In the genomic region with DNA sequence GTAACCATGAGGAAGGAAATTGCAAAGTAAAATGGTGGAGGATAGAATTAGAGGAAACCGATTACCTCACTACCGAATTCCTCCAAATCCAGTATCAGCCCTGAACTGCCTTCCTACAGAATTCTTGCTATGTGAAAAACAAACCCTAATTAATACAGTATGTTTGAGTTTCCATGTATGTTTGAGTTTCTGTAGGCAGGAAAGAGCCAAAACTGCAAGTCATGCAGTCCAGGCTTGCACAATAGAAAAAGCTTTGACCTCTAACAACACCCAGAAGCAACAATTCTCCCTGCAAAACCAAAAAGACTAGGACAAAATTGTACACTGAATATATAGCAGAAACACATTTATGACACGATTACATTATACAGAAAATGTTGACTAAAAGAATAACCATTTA, we compare ENCODE assay signal across 15 cellular contexts.
DNase-seq lines count a peak whose midpoint lies in the region; ATAC-seq and TF ChIP-seq lines count a peak whose summit lies in the region.
"Had no signal": no experiment of that assay in that cellular context is flagged by ENCODE, and none has a peak within 500 bp of the region (broad histone marks: within the 10 kb centered on the region; RNA-seq: fewer than 3 reads in every experiment).

No MANE protein-coding gene starts in this region.

- no peaks in the 10 kb centered on the region for H3K27me3 ChIP-seq in adipocyte (replicated peaks; ENCODE audit: control insufficient read depth, insufficient read depth, low read length)
- H3K27me3 ChIP-seq in heart left ventricle = no peaks in the 10 kb centered on the region
- H3K27me3 ChIP-seq: adrenal gland had no signal

- TF ChIP-seq CTCF in fibroblast of the aortic adventitia (IDR thresholded peaks at IDR 0.05; ENCODE audit: insufficient read depth, low read length) (no peak), heart left ventricle (IDR thresholded peaks at IDR 0.05) (no peak)

- no peak for ATAC-seq in heart left ventricle
- no peak for ATAC-seq in GM18868 (IDR thresholded peaks at IDR 0.05; ENCODE audit: unreplicated experiment)
- ATAC-seq: mucosa of descending colon; stimulated activated naive CD8-positive, alpha-beta T cell treated with anti-CD3 and anti-CD28 coated beads, Interleukin-15, amount 100 ng/mL, for 72 hours had no signal

- intact Hi-C loops in heart left ventricle (cut with DNase I) = no loop called here

- DNase-seq in SKM-1 treated with dmso at 0.1 percent for 144 hours (lab: John Stamatoyannopoulos, UW; ENCODE audit: unreplicated experiment) = peak; percentile 26
- no peak for DNase-seq in SKM-1 (lab: John Stamatoyannopoulos, UW; ENCODE audit: unreplicated experiment)
- peak; percentile 92 for DNase-seq in adipocyte (ENCODE audit: low read depth)
- DNase-seq in fibroblast of the aortic adventitia (ENCODE audit: low read depth) = peak; percentile 76
- DNase-seq in stromal cell of bone marrow (ENCODE audit: low read depth) = peak; percentile 32
- no peak for DNase-seq in NCI-H2081 treated with DMSO at 0.1 percent for 48 hours (lab: John Stamatoyannopoulos, UW)
- no peak for DNase-seq in heart left ventricle
- DNase-seq: adrenal gland; Calu3; mucosa of descending colon; NCI-H187 treated with DMSO at 0.1 percent for 48 hours; NCI-H526 treated with DMSO at 0.1 percent for 48 hours; stimulated activated naive CD8-positive, alpha-beta T cell treated with anti-CD3 and anti-CD28 coated beads, Interleukin-15, amount 100 ng/mL, for 72 hours had no signal

- peaks cover 4% of the 10 kb centered on the region for H3K9me3 ChIP-seq in adipocyte (ENCODE audit: control insufficient read depth, low read length)
- peaks cover 0 to 10% (median 0%) of the 10 kb centered on the region in 12 donors for H3K9me3 ChIP-seq in heart left ventricle
- H3K9me3 ChIP-seq: adrenal gland, mucosa of descending colon had no signal

- H3K9ac ChIP-seq in adipocyte (ENCODE audit: low read length) = peak overlapping the region; percentile 25
- H3K9ac ChIP-seq: parathyroid adenoma had no signal

- H3K36me3 ChIP-seq in adipocyte (ENCODE audit: control insufficient read depth, insufficient read depth, low read length, severe bottlenecking) = no peaks in the 10 kb centered on the region
- H3K36me3 ChIP-seq in heart left ventricle = no peaks in the 10 kb centered on the region
- H3K36me3 ChIP-seq: adrenal gland had no signal

- TF ChIP-seq POLR2A in heart left ventricle (IDR thresholded peaks at IDR 0.05) = no peak

- peaks cover 28% of the 10 kb centered on the region for H3K4me1 ChIP-seq in adipocyte (ENCODE audit: control insufficient read depth, insufficient read depth, low read length)
- H3K4me1 ChIP-seq in heart left ventricle = no peaks in the 10 kb centered on the region
- H3K4me1 ChIP-seq: adrenal gland, parathyroid adenoma had no signal

- H3K4me3 ChIP-seq in adipocyte (ENCODE audit: low read length) = no peak overlapping the region
- no peak overlapping the region for H3K4me3 ChIP-seq in fibroblast of the aortic adventitia (ENCODE audit: low read depth, low read length)
- no peak overlapping the region for H3K4me3 ChIP-seq in heart left ventricle
- H3K4me3 ChIP-seq: adrenal gland, mucosa of descending colon had no signal

- H3K27ac ChIP-seq in heart left ventricle = no peak overlapping the region
- H3K27ac ChIP-seq: adrenal gland, parathyroid adenoma had no signal

- 75 to 89% (median 87%) methylated on average over 3 of the region's 3 CpGs for WGBS in heart left ventricle, 4 donors

Comparison
In these comparisons a context has a peak if more than half of its experiments do, and no peak if none do; other contexts are left out.
1. DNase-seq: peak in SKM-1 treated with dmso at 0.1 percent for 144 hours (single experiment), adipocyte (single experiment), fibroblast of the aortic adventitia (single experiment) and stromal cell of bone marrow (single experiment); none in SKM-1 (single experiment), NCI-H2081 treated with DMSO at 0.1 percent for 48 hours (single experiment) and heart left ventricle (0 of 5).